In genomic region chr16:57734925-57735754, GRCh38 we compare ENCODE assay signal across 8 cellular contexts. TPM values are rescaled to one million over a fixed set of nuclear protein-coding genes. Genes with fewer than 3 reads are reported as not detected.
DNase-seq lines count a peak whose midpoint lies in the region; ATAC-seq and TF ChIP-seq lines count a peak whose summit lies in the region.

No MANE protein-coding gene starts in this region.

- peaks cover 13% of the 10 kb centered on the region for H3K9me3 ChIP-seq in HAP-1
- H3K9me3 ChIP-seq in MG63: peaks cover 2% of the 10 kb centered on the region; the same call in 1 of the 2 replicates

- H3K4me3 ChIP-seq in HAP-1 (peak overlapping the region; percentile 65), MG63 (peak overlapping the region; percentile 94)

- no peaks in the 10 kb centered on the region for H3K27me3 Mint-ChIP-seq in nephron (ENCODE audit: low read depth)

- H3K4me1 Mint-ChIP-seq in nephron: peaks cover 23% of the 10 kb centered on the region

- in situ Hi-C loops in G401 (cut with HindIII; ENCODE audit: low sequenced_read_pairs) (no loop called here), HAP-1 (cut with MboI; ENCODE audit: low sequenced_read_pairs) (no loop called here)

- peak; percentile 92 for ATAC-seq in stimulated activated naive CD8-positive, alpha-beta T cell treated with anti-CD3 and anti-CD28 coated beads, Interleukin-15, Interleukin-2, amounts not matched to agents 100 U/mL and 50 U/mL, for 24 hours

- DNase-seq in G401 (ENCODE audit: low spot score) (peak; percentile 100), HAP-1 (ENCODE audit: low spot score in 2 of 2) (peak; percentile 99 to 100), MG63 (peak; percentile 100), SHP77 (lab: John Stamatoyannopoulos, UW) (peak; percentile 100), activated gamma-delta T cell (lab: John Stamatoyannopoulos, UW) (peak; percentile 92), fibroblast of the conjunctiva (ENCODE audit: low read depth) (peak; percentile 100)
- DNase-seq in stimulated activated naive CD8-positive, alpha-beta T cell treated with anti-CD3 and anti-CD28 coated beads, Interleukin-15, Interleukin-2, amounts not matched to agents 100 U/mL and 50 U/mL, for 24 hours: peak; percentile 98

- peaks cover 5% of the 10 kb centered on the region for H3K9me3 Mint-ChIP-seq in nephron

- peaks cover 12% of the 10 kb centered on the region for H3K4me1 ChIP-seq in HAP-1

- H3K36me3 ChIP-seq in HAP-1 (replicated peaks) (peaks cover 24% of the 10 kb centered on the region), MG63 (peaks cover 13% of the 10 kb centered on the region)

- peak overlapping the region; percentile 94 to 99 (median 98) for H3K27ac Mint-ChIP-seq in nephron

- peak overlapping the region; percentile 88 to 93 (median 90) for H3K4me3 Mint-ChIP-seq in nephron

- H3K36me3 Mint-ChIP-seq in nephron (ENCODE audit: low read depth): no peaks in the 10 kb centered on the region

- no peaks in the 10 kb centered on the region for H3K27me3 ChIP-seq in HAP-1 (ENCODE audit: low read depth)
- H3K27me3 ChIP-seq in MG63: no peaks in the 10 kb centered on the region

- no peak for TF ChIP-seq CTCF in nephron (IDR thresholded peaks at IDR 0.05; ENCODE audit: unreplicated experiment in 3 of 3)

RNA-seq across cellular contexts. Expression of gene KATNB1, which starts 0.4 kb away (rescaled TPM):
- 46.6 and 55.6 TPM in 2 replicates for total RNA-seq in G401 (2014; rRNA removed; shearing (Covaris generic))
- 22.6 and 62.7 TPM in 2 replicates for total RNA-seq in MG63 (2014; rRNA removed; shearing (Covaris generic); ENCODE audit: low replicate concordance)

RNA-seq across cellular contexts. Expression of gene DRC7, which starts 40.5 kb away (rescaled TPM):
- 0.37 TPM in 1 of 2 replicates, not detected in the other for total RNA-seq in G401 (2014; rRNA removed; shearing (Covaris generic))
- total RNA-seq in MG63 (2014; rRNA removed; shearing (Covaris generic); ENCODE audit: low replicate concordance): not detected in 2 replicates

Comparison
In these comparisons a context has a peak if more than half of its experiments do, and no peak if none do; other contexts are left out.
1. Peak in every context shown above with its lines: DNase-seq, ATAC-seq and H3K4me3 ChIP-seq.